23 cellular contexts compared by ENCODE assay signal in genomic region chr17:81109957-81110356, GRCh38. TPM values are rescaled to one million over a fixed set of nuclear protein-coding genes. Genes with fewer than 3 reads are reported as not detected.
"Had no signal": no experiment of that assay in that cellular context is flagged by ENCODE, and none has a peak within 500 bp of the region (broad histone marks: within the 10 kb centered on the region; RNA-seq: fewer than 3 reads in every experiment).

No MANE protein-coding gene starts in this region.

- H3K27ac ChIP-seq: breast epithelium, suprapubic skin had no signal

- H3K36me3 Mint-ChIP-seq: activated naive CD8-positive, alpha-beta T cell; memory B cell; naive thymus-derived CD8-positive, alpha-beta T cell had no signal

- DNase-seq: activated CD4-positive, alpha-beta T cell treated with anti-CD3 and anti-CD28 coated beads for 1 hour; activated CD4-positive, alpha-beta T cell treated with anti-CD3 and anti-CD28 coated beads, Interleukin-2, amount 50 U/mL, for 4 hours; activated effector memory CD4-positive, alpha-beta T cell treated with anti-CD3 and anti-CD28 coated beads, Interleukin-2, amount 50 U/mL, for 16 hours; activated T-cell treated with anti-CD3 and anti-CD28 coated beads, Interleukin-2, amount 50 U/mL, for 1 hour; dermis blood vessel endothelial cell; kidney glomerular epithelial cell; left ventricle myocardium superior; naive thymus-derived CD8-positive, alpha-beta T cell; right cardiac atrium; small intestine; stimulated activated naive CD8-positive, alpha-beta T cell treated with anti-CD3 and anti-CD28 coated beads, Interleukin-15, Interleukin-2, amounts not matched to agents 100 U/mL and 50 U/mL, for 24 hours had no signal

- H3K4me3 Mint-ChIP-seq: activated naive CD8-positive, alpha-beta T cell; memory B cell; naive thymus-derived CD8-positive, alpha-beta T cell; T-helper 2 cell treated with Interferon-gamma antibody and Interleukin-4, amounts not matched to agents 5 μg/mL and 100 μg/mL, for 36 hours had no signal

- H3K27me3 Mint-ChIP-seq: activated naive CD8-positive, alpha-beta T cell; naive thymus-derived CD8-positive, alpha-beta T cell; progenitor cell of endocrine pancreas had no signal

- H3K4me1 Mint-ChIP-seq: memory B cell had no signal

- ATAC-seq: left ventricle myocardium superior; naive thymus-derived CD8-positive, alpha-beta T cell; right cardiac atrium; stimulated activated naive CD8-positive, alpha-beta T cell treated with anti-CD3 and anti-CD28 coated beads, Interleukin-15, Interleukin-2, amounts not matched to agents 100 U/mL and 50 U/mL, for 24 hours had no signal

- H3K27ac Mint-ChIP-seq: activated naive CD8-positive, alpha-beta T cell; memory B cell; naive thymus-derived CD8-positive, alpha-beta T cell; progenitor cell of endocrine pancreas; T-helper 2 cell treated with Interferon-gamma antibody and Interleukin-4, amounts not matched to agents 5 μg/mL and 100 μg/mL, for 36 hours had no signal

- H3K9me3 Mint-ChIP-seq: memory B cell; naive thymus-derived CD8-positive, alpha-beta T cell; T-helper 2 cell treated with Interferon-gamma antibody and Interleukin-4, amounts not matched to agents 5 μg/mL and 100 μg/mL, for 36 hours had no signal

- H3K27me3 ChIP-seq: breast epithelium, suprapubic skin had no signal

- H3K4me3 ChIP-seq: breast epithelium, suprapubic skin had no signal

RNA-seq across cellular contexts. Expression of gene PVALEF, which starts 55.4 kb away (rescaled TPM):
- total RNA-seq: breast epithelium; cerebellum; dermis blood vessel endothelial cell; epithelial cell of proximal tubule; frontal cortex; mucosa of gallbladder; naive thymus-derived CD8-positive, alpha-beta T cell; omental fat pad; progenitor cell of endocrine pancreas; right cardiac atrium; suprapubic skin; ureter had no signal
